Comparison of ENCODE assay signal across 1 cellular context in genomic region chr6:26021350-26022165, GRCh38.
TF ChIP-seq lines count a peak whose summit lies in the region.

No MANE protein-coding gene starts in this region.

TF ChIP-seq in WTC11, 78 proteins besides CTCF, POLR2A, EP300 and RAD21 (continued from another document and continues in another):
- TF ChIP-seq ZNF512 (CRISPR knock-in tag; IDR thresholded peaks at IDR 0.05; ENCODE audit: borderline replicate concordance) (no peak), MYBL2 (CRISPR knock-in tag; IDR thresholded peaks at IDR 0.05) (no peak), RELA (CRISPR knock-in tag; IDR thresholded peaks at IDR 0.05; ENCODE audit: borderline replicate concordance) (no peak), ZBTB21 (CRISPR knock-in tag; IDR thresholded peaks at IDR 0.05; ENCODE audit: borderline replicate concordance) (no peak), NR2C2 (CRISPR knock-in tag; IDR thresholded peaks at IDR 0.05) (no peak), GRHL2 (CRISPR knock-in tag; IDR thresholded peaks at IDR 0.05; ENCODE audit: insufficient replicate concordance, severe bottlenecking) (no peak), GTF2I (CRISPR knock-in tag; conservative IDR thresholded peaks at IDR 0.05) (no peak), E2F4 (CRISPR knock-in tag; IDR thresholded peaks at IDR 0.05; ENCODE audit: borderline replicate concordance, low read depth) (0 out of 2 replicates have a peak, but pooled peaks have one; percentile 51), HMGA2 (CRISPR knock-in tag; IDR thresholded peaks at IDR 0.05) (no peak), TP53 (CRISPR knock-in tag; IDR thresholded peaks at IDR 0.05) (no peak), CDX4 (CRISPR knock-in tag; IDR thresholded peaks at IDR 0.05; ENCODE audit: borderline replicate concordance) (no peak), USF2 (CRISPR knock-in tag; IDR thresholded peaks at IDR 0.05) (no peak), JUN (CRISPR knock-in tag; IDR thresholded peaks at IDR 0.05) (no peak), CREB1 (CRISPR knock-in tag; IDR thresholded peaks at IDR 0.05) (no peak), SMAD3 (CRISPR knock-in tag; IDR thresholded peaks at IDR 0.05; ENCODE audit: borderline replicate concordance) (no peak), SP1 (CRISPR knock-in tag; conservative IDR thresholded peaks at IDR 0.05) (peak; percentile 37; the same call in 1 of the 2 replicates), ZNF121 (CRISPR knock-in tag; IDR thresholded peaks at IDR 0.05) (no peak), NR1H2 (CRISPR knock-in tag; IDR thresholded peaks at IDR 0.05) (no peak), NFYB (CRISPR knock-in tag; conservative IDR thresholded peaks at IDR 0.05; ENCODE audit: low read depth) (peak; percentile 32; the same call in 1 of the 2 replicates), ZNF671 (CRISPR knock-in tag; IDR thresholded peaks at IDR 0.05) (peak; percentile 84), MLX (CRISPR knock-in tag; IDR thresholded peaks at IDR 0.05) (no peak), ZNF263 (CRISPR knock-in tag; IDR thresholded peaks at IDR 0.05; ENCODE audit: low read depth) (no peak), ARID4B (CRISPR knock-in tag; IDR thresholded peaks at IDR 0.05; ENCODE audit: borderline replicate concordance) (no peak; the same call in 1 of the 2 replicates), HMGXB4 (CRISPR knock-in tag; IDR thresholded peaks at IDR 0.05) (no peak), ZNF281 (CRISPR knock-in tag; IDR thresholded peaks at IDR 0.05) (no peak), ELF4 (CRISPR knock-in tag; IDR thresholded peaks at IDR 0.05; ENCODE audit: low read depth) (peak; percentile 65; the same call in 1 of the 2 replicates), TEAD1 (CRISPR knock-in tag; IDR thresholded peaks at IDR 0.05) (no peak), ZNF425 (CRISPR knock-in tag; conservative IDR thresholded peaks at IDR 0.05) (peak; percentile 54; the same call in 1 of the 2 replicates), ZNF396 (CRISPR knock-in tag; IDR thresholded peaks at IDR 0.05; ENCODE audit: borderline replicate concordance) (no peak), STAT6 (CRISPR knock-in tag; conservative IDR thresholded peaks at IDR 0.05; ENCODE audit: low read depth) (no peak), ATF2 (CRISPR knock-in tag; IDR thresholded peaks at IDR 0.05; ENCODE audit: borderline replicate concordance, low read depth) (no peak), CBFB (CRISPR knock-in tag; IDR thresholded peaks at IDR 0.05; ENCODE audit: low read depth) (no peak), FOXK1 (CRISPR knock-in tag; IDR thresholded peaks at IDR 0.05) (no peak; the same call in 1 of the 2 replicates), OVOL2 (CRISPR knock-in tag; IDR thresholded peaks at IDR 0.05; ENCODE audit: borderline replicate concordance) (no peak), MAX (CRISPR knock-in tag; IDR thresholded peaks at IDR 0.05) (no peak), ZNF317 (CRISPR knock-in tag; IDR thresholded peaks at IDR 0.05; ENCODE audit: borderline replicate concordance, low read depth) (no peak), ZNF423 (CRISPR knock-in tag; IDR thresholded peaks at IDR 0.05) (no peak)
